Comparison of ENCODE assay signal across 23 cellular contexts in genomic region chr19:56699552-56699951, GRCh38.
DNase-seq lines count a peak whose midpoint lies in the region; ATAC-seq lines count a peak whose summit lies in the region.
"Had no signal": no experiment of that assay in that cellular context is flagged by ENCODE, and none has a peak within 500 bp of the region (broad histone marks: within the 10 kb centered on the region; RNA-seq: fewer than 3 reads in every experiment).

No MANE protein-coding gene starts in this region.

- no peaks in the 10 kb centered on the region for H3K36me3 ChIP-seq in endocrine pancreas (ENCODE audit: control insufficient read depth, insufficient read depth, low read length)
- H3K36me3 ChIP-seq: BLaER1 treated with 17β-estradiol and CSF1 and Interleukin-3, amounts not matched to agents 10 nM and 100 nM had no signal

- H3K9ac ChIP-seq in endocrine pancreas (ENCODE audit: control insufficient read depth, insufficient read depth, low read length) = no peak overlapping the region
- H3K9ac ChIP-seq: BLaER1 treated with 17β-estradiol and CSF1 and Interleukin-3, amounts not matched to agents 10 nM and 100 nM; GM23248; KMS-11 had no signal

- H3K27me3 ChIP-seq in endocrine pancreas (ENCODE audit: control insufficient read depth, insufficient read depth, low read length) = no peaks in the 10 kb centered on the region
- H3K27me3 ChIP-seq: BLaER1 treated with 17β-estradiol and CSF1 and Interleukin-3, amounts not matched to agents 10 nM and 100 nM had no signal

- H3K4me1 ChIP-seq in endocrine pancreas (ENCODE audit: control insufficient read depth, insufficient read depth, low read length) = peaks cover 10% of the 10 kb centered on the region
- H3K4me1 ChIP-seq: BLaER1 treated with 17β-estradiol and CSF1 and Interleukin-3, amounts not matched to agents 10 nM and 100 nM had no signal

- peak overlapping the region; percentile 18 for H3K4me3 ChIP-seq in endocrine pancreas (ENCODE audit: control insufficient read depth, insufficient read depth, low read length)
- H3K4me3 ChIP-seq: BLaER1 treated with 17β-estradiol and CSF1 and Interleukin-3, amounts not matched to agents 10 nM and 100 nM; GM23248; SK-N-MC had no signal

- no peak for ATAC-seq in HG02798 (IDR thresholded peaks at IDR 0.05; ENCODE audit: poor library complexity, unreplicated experiment)

- H3K9me3 ChIP-seq in endocrine pancreas (ENCODE audit: control insufficient read depth, low read length) = no peaks in the 10 kb centered on the region

- DNase-seq in NCI-H1417 (lab: John Stamatoyannopoulos, UW) (peak in 2 of 3 experiments; percentile 9 to 62), NCI-H1417 treated with DMSO at 0.1 percent for 48 hours (lab: John Stamatoyannopoulos, UW) (no peak), superior temporal gyrus (ENCODE audit: extremely low spot score) (peak; percentile 65), cerebellar cortex (ENCODE audit: low spot score) (no peak), DMS79 treated with DMSO at 0.1 percent for 48 hours (lab: John Stamatoyannopoulos, UW) (no peak)
- DNase-seq: CD4-positive, alpha-beta T cell; GM23248; H7; IMR-90; MM.1S; NCI-H1048; NCI-H1436 treated with DMSO at 0.1 percent for 48 hours; NCI-H187 treated with DMSO at 0.1 percent for 48 hours; NCI-H345; NCI-H510A treated with DMSO at 0.1 percent for 48 hours; NCI-H774; SIG-M5 had no signal

- peak overlapping the region; percentile 26 for H3K27ac ChIP-seq in angular gyrus (ENCODE audit: low read depth, low read length)
- H3K27ac ChIP-seq: BLaER1 treated with 17β-estradiol and CSF1 and Interleukin-3, amounts not matched to agents 10 nM and 100 nM; GM23248; KMS-11; SK-N-MC had no signal

Comparison
In these comparisons a context has a peak if more than half of its experiments do, and no peak if none do; other contexts are left out.
1. DNase-seq: peak in NCI-H1417 (2 of 3) and superior temporal gyrus (single experiment); none in NCI-H1417 treated with DMSO at 0.1 percent for 48 hours (single experiment), cerebellar cortex (single experiment) and DMS79 treated with DMSO at 0.1 percent for 48 hours (single experiment).